Comparison of ENCODE assay signal across 1 cellular context in the genomic region with DNA sequence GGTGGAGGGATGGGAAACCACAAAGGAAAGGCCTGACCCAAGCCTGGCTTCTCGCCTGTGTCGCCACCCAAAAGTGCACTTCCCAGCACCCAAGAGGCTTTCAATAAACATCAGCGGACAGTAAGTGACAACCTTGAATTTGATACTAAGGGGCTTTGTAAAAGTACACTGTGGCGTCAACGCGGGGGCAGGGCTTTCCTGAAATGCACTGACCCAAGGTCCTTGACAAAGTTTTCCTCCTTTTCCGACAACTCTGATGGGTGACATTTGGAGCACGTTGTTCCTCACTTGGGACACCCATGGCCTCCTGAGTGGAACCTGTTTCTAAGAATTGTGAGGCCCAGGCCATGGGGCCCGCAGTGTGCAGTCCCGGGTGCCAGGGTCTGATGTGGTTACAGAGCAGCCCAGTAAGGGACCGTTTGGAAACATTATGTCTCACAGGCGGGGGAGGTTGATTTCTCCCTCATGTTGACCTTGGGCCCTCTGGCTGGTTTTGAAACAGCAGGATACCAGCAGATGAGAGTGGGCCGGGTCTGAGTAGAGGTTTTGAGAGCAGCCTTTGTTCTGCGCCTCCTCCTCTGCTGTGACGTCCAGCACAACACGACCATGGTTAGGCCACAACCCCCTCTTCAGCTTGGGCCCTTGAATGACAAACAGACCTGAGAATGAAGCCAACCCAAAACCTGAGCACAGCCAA.
TF ChIP-seq lines count a peak whose summit lies in the region.

No MANE protein-coding gene starts in this region.

TF ChIP-seq in HepG2, 621 proteins besides CTCF, POLR2A, EP300 and RAD21 (continued from another document and continues in another):
- TF ChIP-seq, protein P1, sequence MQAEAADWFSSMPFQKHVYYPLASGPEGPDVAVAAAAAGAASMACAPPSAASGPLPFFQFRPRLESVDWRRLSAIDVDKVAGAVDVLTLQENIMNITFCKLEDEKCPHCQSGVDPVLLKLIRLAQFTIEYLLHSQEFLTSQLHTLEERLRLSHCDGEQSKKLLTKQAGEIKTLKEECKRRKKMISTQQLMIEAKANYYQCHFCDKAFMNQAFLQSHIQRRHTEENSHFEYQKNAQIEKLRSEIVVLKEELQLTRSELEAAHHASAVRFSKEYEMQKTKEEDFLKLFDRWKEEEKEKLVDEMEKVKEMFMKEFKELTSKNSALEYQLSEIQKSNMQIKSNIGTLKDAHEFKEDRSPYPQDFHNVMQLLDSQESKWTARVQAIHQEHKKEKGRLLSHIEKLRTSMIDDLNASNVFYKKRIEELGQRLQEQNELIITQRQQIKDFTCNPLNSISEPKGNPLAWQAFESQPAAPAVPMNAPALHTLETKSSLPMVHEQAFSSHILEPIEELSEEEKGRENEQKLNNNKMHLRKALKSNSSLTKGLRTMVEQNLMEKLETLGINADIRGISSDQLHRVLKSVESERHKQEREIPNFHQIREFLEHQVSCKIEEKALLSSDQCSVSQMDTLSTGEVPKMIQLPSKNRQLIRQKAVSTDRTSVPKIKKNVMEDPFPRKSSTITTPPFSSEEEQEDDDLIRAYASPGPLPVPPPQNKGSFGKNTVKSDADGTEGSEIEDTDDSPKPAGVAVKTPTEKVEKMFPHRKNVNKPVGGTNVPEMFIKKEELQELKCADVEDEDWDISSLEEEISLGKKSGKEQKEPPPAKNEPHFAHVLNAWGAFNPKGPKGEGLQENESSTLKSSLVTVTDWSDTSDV (CRISPR knock-in tag; IDR thresholded peaks at IDR 0.05): no peak
- peak; percentile 68; the same call in 1 of the 2 replicates for TF ChIP-seq MYC (CRISPR knock-in tag; IDR thresholded peaks at IDR 0.05; ENCODE audit: borderline replicate concordance)
- TF ChIP-seq ZNF782 (CRISPR knock-in tag; IDR thresholded peaks at IDR 0.05; ENCODE audit: borderline replicate concordance): no peak
- no peak for TF ChIP-seq PAWR (CRISPR knock-in tag; IDR thresholded peaks at IDR 0.05; ENCODE audit: borderline replicate concordance)
- no peak for TF ChIP-seq ZSCAN30 (CRISPR knock-in tag; IDR thresholded peaks at IDR 0.05)
- peak; percentile 76 for TF ChIP-seq MAZ (IDR thresholded peaks at IDR 0.05; ENCODE audit: borderline replicate concordance, low read depth, low read length)
- no peak; the same call in 1 of the 2 replicates for TF ChIP-seq MAZ (CRISPR knock-in tag; IDR thresholded peaks at IDR 0.05; ENCODE audit: low read depth)
- no peak for TF ChIP-seq PAF1 (CRISPR knock-in tag; IDR thresholded peaks at IDR 0.05)
- no peak for TF ChIP-seq ZNF569 (CRISPR knock-in tag; IDR thresholded peaks at IDR 0.05; ENCODE audit: borderline replicate concordance)
- peak; percentile 47; the same call in 1 of the 2 replicates for TF ChIP-seq FOXK1 (CRISPR knock-in tag; IDR thresholded peaks at IDR 0.05; ENCODE audit: borderline replicate concordance, low read depth)
- peak; percentile 64 for TF ChIP-seq CEBPG (CRISPR knock-in tag; IDR thresholded peaks at IDR 0.05)
- TF ChIP-seq ARID2 (CRISPR knock-in tag; IDR thresholded peaks at IDR 0.05; ENCODE audit: borderline replicate concordance): 0 out of 2 replicates have a peak, but pooled peaks have one; percentile 68
- TF ChIP-seq ZNF776 (CRISPR knock-in tag; IDR thresholded peaks at IDR 0.05): no peak
- no peak for TF ChIP-seq GPN1 (CRISPR knock-in tag; IDR thresholded peaks at IDR 0.05; ENCODE audit: borderline replicate concordance)
- TF ChIP-seq, protein P2, sequence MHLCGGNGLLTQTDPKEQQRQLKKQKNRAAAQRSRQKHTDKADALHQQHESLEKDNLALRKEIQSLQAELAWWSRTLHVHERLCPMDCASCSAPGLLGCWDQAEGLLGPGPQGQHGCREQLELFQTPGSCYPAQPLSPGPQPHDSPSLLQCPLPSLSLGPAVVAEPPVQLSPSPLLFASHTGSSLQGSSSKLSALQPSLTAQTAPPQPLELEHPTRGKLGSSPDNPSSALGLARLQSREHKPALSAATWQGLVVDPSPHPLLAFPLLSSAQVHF (CRISPR knock-in tag; IDR thresholded peaks at IDR 0.05): no peak
- TF ChIP-seq, protein P3, sequence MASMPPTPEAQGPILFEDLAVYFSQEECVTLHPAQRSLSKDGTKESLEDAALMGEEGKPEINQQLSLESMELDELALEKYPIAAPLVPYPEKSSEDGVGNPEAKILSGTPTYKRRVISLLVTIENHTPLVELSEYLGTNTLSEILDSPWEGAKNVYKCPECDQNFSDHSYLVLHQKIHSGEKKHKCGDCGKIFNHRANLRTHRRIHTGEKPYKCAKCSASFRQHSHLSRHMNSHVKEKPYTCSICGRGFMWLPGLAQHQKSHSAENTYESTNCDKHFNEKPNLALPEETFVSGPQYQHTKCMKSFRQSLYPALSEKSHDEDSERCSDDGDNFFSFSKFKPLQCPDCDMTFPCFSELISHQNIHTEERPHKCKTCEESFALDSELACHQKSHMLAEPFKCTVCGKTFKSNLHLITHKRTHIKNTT (CRISPR knock-in tag; IDR thresholded peaks at IDR 0.05): no peak
- TF ChIP-seq, protein P4, sequence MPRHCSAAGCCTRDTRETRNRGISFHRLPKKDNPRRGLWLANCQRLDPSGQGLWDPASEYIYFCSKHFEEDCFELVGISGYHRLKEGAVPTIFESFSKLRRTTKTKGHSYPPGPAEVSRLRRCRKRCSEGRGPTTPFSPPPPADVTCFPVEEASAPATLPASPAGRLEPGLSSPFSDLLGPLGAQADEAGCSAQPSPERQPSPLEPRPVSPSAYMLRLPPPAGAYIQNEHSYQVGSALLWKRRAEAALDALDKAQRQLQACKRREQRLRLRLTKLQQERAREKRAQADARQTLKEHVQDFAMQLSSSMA (CRISPR knock-in tag; IDR thresholded peaks at IDR 0.05): no peak
- no peak for TF ChIP-seq PAX8 (CRISPR knock-in tag; IDR thresholded peaks at IDR 0.05; ENCODE audit: borderline replicate concordance)
- peak; percentile 62; the same call in 1 of the 2 replicates for TF ChIP-seq KDM6A (CRISPR knock-in tag; IDR thresholded peaks at IDR 0.05; ENCODE audit: low read depth)
- peak; percentile 84 for TF ChIP-seq ZFX (CRISPR knock-in tag; IDR thresholded peaks at IDR 0.05; ENCODE audit: low read depth)
- no peak for TF ChIP-seq ZNF530 (CRISPR knock-in tag; IDR thresholded peaks at IDR 0.05; ENCODE audit: low read depth)
- TF ChIP-seq ARHGAP35 (CRISPR knock-in tag; IDR thresholded peaks at IDR 0.05; ENCODE audit: borderline replicate concordance): 0 out of 2 replicates have a peak, but pooled peaks have one; percentile 40
- TF ChIP-seq THYN1 (CRISPR knock-in tag; IDR thresholded peaks at IDR 0.05; ENCODE audit: borderline replicate concordance, low read depth): no peak
- TF ChIP-seq PITX1 (CRISPR knock-in tag; IDR thresholded peaks at IDR 0.05): peak; percentile 47; the same call in 1 of the 2 replicates
- no peak; the same call in 1 of the 2 replicates for TF ChIP-seq ZNF749 (CRISPR knock-in tag; IDR thresholded peaks at IDR 0.05; ENCODE audit: borderline replicate concordance)
- peak; percentile 81; the same call in 1 of the 2 replicates for TF ChIP-seq SMAD1 (CRISPR knock-in tag; IDR thresholded peaks at IDR 0.05; ENCODE audit: borderline replicate concordance, low read depth)
- TF ChIP-seq NFRKB (IDR thresholded peaks at IDR 0.05): no peak
- TF ChIP-seq PHF21A (CRISPR knock-in tag; IDR thresholded peaks at IDR 0.05): no peak; the same call in none of the 2 replicates
- TF ChIP-seq ZNF841 (CRISPR knock-in tag; IDR thresholded peaks at IDR 0.05; ENCODE audit: borderline replicate concordance): no peak
- TF ChIP-seq YY1 (IDR thresholded peaks at IDR 0.05; ENCODE audit: insufficient read depth, insufficient replicate concordance, low read depth, low read length): peak; percentile 63
- no peak for TF ChIP-seq HOXA7 (CRISPR knock-in tag; IDR thresholded peaks at IDR 0.05)
- TF ChIP-seq ZNF737 (CRISPR knock-in tag; IDR thresholded peaks at IDR 0.05; ENCODE audit: borderline replicate concordance): no peak
- TF ChIP-seq, protein P5, sequence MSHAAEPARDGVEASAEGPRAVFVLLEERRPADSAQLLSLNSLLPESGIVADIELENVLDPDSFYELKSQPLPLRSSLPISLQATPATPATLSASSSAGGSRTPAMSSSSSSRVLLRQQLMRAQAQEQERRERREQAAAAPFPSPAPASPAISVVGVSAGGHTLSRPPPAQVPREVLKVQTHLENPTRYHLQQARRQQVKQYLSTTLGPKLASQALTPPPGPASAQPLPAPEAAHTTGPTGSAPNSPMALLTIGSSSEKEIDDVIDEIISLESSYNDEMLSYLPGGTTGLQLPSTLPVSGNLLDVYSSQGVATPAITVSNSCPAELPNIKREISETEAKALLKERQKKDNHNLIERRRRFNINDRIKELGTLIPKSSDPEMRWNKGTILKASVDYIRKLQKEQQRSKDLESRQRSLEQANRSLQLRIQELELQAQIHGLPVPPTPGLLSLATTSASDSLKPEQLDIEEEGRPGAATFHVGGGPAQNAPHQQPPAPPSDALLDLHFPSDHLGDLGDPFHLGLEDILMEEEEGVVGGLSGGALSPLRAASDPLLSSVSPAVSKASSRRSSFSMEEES (CRISPR knock-in tag; IDR thresholded peaks at IDR 0.05): 0 out of 2 replicates have a peak, but pooled peaks have one; percentile 63
- peak; percentile 70; the same call in 1 of the 2 replicates for TF ChIP-seq ZNF670 (CRISPR knock-in tag; IDR thresholded peaks at IDR 0.05; ENCODE audit: borderline replicate concordance)
- TF ChIP-seq, protein P6, sequence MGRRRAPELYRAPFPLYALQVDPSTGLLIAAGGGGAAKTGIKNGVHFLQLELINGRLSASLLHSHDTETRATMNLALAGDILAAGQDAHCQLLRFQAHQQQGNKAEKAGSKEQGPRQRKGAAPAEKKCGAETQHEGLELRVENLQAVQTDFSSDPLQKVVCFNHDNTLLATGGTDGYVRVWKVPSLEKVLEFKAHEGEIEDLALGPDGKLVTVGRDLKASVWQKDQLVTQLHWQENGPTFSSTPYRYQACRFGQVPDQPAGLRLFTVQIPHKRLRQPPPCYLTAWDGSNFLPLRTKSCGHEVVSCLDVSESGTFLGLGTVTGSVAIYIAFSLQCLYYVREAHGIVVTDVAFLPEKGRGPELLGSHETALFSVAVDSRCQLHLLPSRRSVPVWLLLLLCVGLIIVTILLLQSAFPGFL (CRISPR knock-in tag; IDR thresholded peaks at IDR 0.05): 0 out of 2 replicates have a peak, but pooled peaks have one; percentile 50
- 0 out of 2 replicates have a peak, but pooled peaks have one; percentile 78 for TF ChIP-seq ZNF557 (CRISPR knock-in tag; IDR thresholded peaks at IDR 0.05)
- no peak for TF ChIP-seq SRSF9 (IDR thresholded peaks at IDR 0.05; ENCODE audit: borderline replicate concordance, insufficient read depth, low read depth, low read length, poor library complexity, severe bottlenecking)
- TF ChIP-seq KDM1A (CRISPR knock-in tag; IDR thresholded peaks at IDR 0.05): no peak
- TF ChIP-seq ZBTB21 (CRISPR knock-in tag; IDR thresholded peaks at IDR 0.05): peak; percentile 13; the same call in 1 of the 2 replicates
- TF ChIP-seq, protein P7, sequence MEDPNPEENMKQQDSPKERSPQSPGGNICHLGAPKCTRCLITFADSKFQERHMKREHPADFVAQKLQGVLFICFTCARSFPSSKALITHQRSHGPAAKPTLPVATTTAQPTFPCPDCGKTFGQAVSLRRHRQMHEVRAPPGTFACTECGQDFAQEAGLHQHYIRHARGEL (CRISPR knock-in tag; IDR thresholded peaks at IDR 0.05): no peak
- TF ChIP-seq, protein P8, sequence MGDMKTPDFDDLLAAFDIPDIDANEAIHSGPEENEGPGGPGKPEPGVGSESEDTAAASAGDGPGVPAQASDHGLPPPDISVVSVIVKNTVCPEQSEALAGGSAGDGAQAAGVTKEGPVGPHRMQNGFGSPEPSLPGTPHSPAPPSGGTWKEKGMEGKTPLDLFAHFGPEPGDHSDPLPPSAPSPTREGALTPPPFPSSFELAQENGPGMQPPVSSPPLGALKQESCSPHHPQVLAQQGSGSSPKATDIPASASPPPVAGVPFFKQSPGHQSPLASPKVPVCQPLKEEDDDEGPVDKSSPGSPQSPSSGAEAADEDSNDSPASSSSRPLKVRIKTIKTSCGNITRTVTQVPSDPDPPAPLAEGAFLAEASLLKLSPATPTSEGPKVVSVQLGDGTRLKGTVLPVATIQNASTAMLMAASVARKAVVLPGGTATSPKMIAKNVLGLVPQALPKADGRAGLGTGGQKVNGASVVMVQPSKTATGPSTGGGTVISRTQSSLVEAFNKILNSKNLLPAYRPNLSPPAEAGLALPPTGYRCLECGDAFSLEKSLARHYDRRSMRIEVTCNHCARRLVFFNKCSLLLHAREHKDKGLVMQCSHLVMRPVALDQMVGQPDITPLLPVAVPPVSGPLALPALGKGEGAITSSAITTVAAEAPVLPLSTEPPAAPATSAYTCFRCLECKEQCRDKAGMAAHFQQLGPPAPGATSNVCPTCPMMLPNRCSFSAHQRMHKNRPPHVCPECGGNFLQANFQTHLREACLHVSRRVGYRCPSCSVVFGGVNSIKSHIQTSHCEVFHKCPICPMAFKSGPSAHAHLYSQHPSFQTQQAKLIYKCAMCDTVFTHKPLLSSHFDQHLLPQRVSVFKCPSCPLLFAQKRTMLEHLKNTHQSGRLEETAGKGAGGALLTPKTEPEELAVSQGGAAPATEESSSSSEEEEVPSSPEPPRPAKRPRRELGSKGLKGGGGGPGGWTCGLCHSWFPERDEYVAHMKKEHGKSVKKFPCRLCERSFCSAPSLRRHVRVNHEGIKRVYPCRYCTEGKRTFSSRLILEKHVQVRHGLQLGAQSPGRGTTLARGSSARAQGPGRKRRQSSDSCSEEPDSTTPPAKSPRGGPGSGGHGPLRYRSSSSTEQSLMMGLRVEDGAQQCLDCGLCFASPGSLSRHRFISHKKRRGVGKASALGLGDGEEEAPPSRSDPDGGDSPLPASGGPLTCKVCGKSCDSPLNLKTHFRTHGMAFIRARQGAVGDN (CRISPR knock-in tag; IDR thresholded peaks at IDR 0.05): peak; percentile 87
- TF ChIP-seq JARID2 (CRISPR knock-in tag; IDR thresholded peaks at IDR 0.05; ENCODE audit: insufficient replicate concordance): no peak
- no peak for TF ChIP-seq GABPA (IDR thresholded peaks at IDR 0.05; ENCODE audit: low read depth, low read length)
- no peak for TF ChIP-seq GABPA (CRISPR knock-in tag; IDR thresholded peaks at IDR 0.05; ENCODE audit: low read depth)
- TF ChIP-seq, protein P9, sequence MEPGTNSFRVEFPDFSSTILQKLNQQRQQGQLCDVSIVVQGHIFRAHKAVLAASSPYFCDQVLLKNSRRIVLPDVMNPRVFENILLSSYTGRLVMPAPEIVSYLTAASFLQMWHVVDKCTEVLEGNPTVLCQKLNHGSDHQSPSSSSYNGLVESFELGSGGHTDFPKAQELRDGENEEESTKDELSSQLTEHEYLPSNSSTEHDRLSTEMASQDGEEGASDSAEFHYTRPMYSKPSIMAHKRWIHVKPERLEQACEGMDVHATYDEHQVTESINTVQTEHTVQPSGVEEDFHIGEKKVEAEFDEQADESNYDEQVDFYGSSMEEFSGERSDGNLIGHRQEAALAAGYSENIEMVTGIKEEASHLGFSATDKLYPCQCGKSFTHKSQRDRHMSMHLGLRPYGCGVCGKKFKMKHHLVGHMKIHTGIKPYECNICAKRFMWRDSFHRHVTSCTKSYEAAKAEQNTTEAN (CRISPR knock-in tag; conservative IDR thresholded peaks at IDR 0.05): peak; percentile 58; the same call in 1 of the 2 replicates
- no peak for TF ChIP-seq ZNF775 (CRISPR knock-in tag; IDR thresholded peaks at IDR 0.05; ENCODE audit: borderline replicate concordance)
- TF ChIP-seq ATAD3A (CRISPR knock-in tag; IDR thresholded peaks at IDR 0.05): no peak
- TF ChIP-seq FOXO1 (CRISPR knock-in tag; IDR thresholded peaks at IDR 0.05): peak; percentile 21
- no peak for TF ChIP-seq ETV6 (CRISPR knock-in tag; conservative IDR thresholded peaks at IDR 0.05)
- TF ChIP-seq ELF1 (CRISPR knock-in tag; IDR thresholded peaks at IDR 0.05): peak; percentile 14; the same call in 1 of the 2 replicates
- peak; percentile 34; the same call in 1 of the 2 replicates for TF ChIP-seq HNF4G (IDR thresholded peaks at IDR 0.05; ENCODE audit: borderline replicate concordance, low read depth, low read length)
- no peak; the same call in 1 of the 2 replicates for TF ChIP-seq HNF4G (CRISPR knock-in tag; IDR thresholded peaks at IDR 0.05; ENCODE audit: borderline replicate concordance, low read depth)
